Comparison of ENCODE assay signal across 22 cellular contexts in genomic region chr16:88415381-88416323, GRCh38. TPM values are rescaled to one million over a fixed set of nuclear protein-coding genes. Genes with fewer than 3 reads are reported as not detected.
DNase-seq lines count a peak whose midpoint lies in the region; ATAC-seq, FAIRE-seq and TF ChIP-seq lines count a peak whose summit lies in the region.
"Had no signal": no experiment of that assay in that cellular context is flagged by ENCODE, and none has a peak within 500 bp of the region (broad histone marks: within the 10 kb centered on the region; RNA-seq: fewer than 3 reads in every experiment).

No MANE protein-coding gene starts in this region.

- TF ChIP-seq CTCF in HepG2 (CRISPR knock-in tag; IDR thresholded peaks at IDR 0.05) (no peak), right lobe of liver (IDR thresholded peaks at IDR 0.05) (no peak), sigmoid colon (IDR thresholded peaks at IDR 0.05) (no peak), OCI-LY7 (conservative IDR thresholded peaks at IDR 0.05; ENCODE audit: low read length) (no peak)

- no peak for TF ChIP-seq RAD21 in HepG2 (CRISPR knock-in tag; IDR thresholded peaks at IDR 0.05)

- POLR2A ChIA-PET in HepG2 (lab: Yijun Ruan, JAX): no interaction called here
- POLR2A ChIA-PET in OCI-LY7 (lab: Charles Lee): no interaction called here

- ATAC-seq in HepG2 (no peak), right lobe of liver (no peak), left colon (peak; percentile 16)
- ATAC-seq: activated CD4-positive, alpha-beta T cell treated with anti-CD3 and anti-CD28 coated beads for 36 hours; Panc1; stimulated activated memory B cell treated with anti-CD40 and anti-IgM and Interleukin-4, amounts not matched to agents 10 μg/mL and 1 μg/mL and 100 μg/mL, for 72 hours; upper lobe of right lung had no signal

- H4K20me1 ChIP-seq in HepG2 (ENCODE audit: insufficient read depth, low read length) (no peaks in the 10 kb centered on the region; the same call in 1 of the 2 replicates), OCI-LY7 (ENCODE audit: insufficient read depth, low read length) (no peaks in the 10 kb centered on the region)

- intact Hi-C loops in HepG2 (cut with micrococcal nuclease; ENCODE audit: unreplicated experiment): no loop called here
- intact Hi-C loops in right lobe of liver (cut with DNase I): no loop called here
- intact Hi-C loops in left colon (cut with DNase I, micrococcal nuclease): no loop called here
- intact Hi-C loops in sigmoid colon (cut with DNase I): no loop called here
- intact Hi-C loops in OCI-LY7 (cut with micrococcal nuclease; ENCODE audit: unreplicated experiment): no loop called here

- BruUV-seq in HepG2 (replicated peaks; lab: Mats Ljungman, UMichigan): no TSS peak
- BruUV-seq in OCI-LY7 (replicated peaks; lab: Mats Ljungman, UMichigan): no TSS peak

- H3K4me1 ChIP-seq in HepG2 (ENCODE audit: insufficient read depth, low read length) (no peaks in the 10 kb centered on the region), right lobe of liver (no peaks in the 10 kb centered on the region), sigmoid colon (no peaks in the 10 kb centered on the region), OCI-LY7 (ENCODE audit: insufficient read depth, low read length, poor library complexity, severe bottlenecking) (no peaks in the 10 kb centered on the region)
- H3K4me1 ChIP-seq: SJSA1, upper lobe of right lung had no signal

- H3K4me3 ChIP-seq in HepG2 (replicated peaks in 1 of 3; ENCODE audit: insufficient read depth in 1 of 3, low read depth in 2 of 3, low read length in 3 of 3): no peak overlapping the region
- no peak overlapping the region for H3K4me3 ChIP-seq in right lobe of liver
- H3K4me3 ChIP-seq in sigmoid colon: no peak overlapping the region
- no peak overlapping the region for H3K4me3 ChIP-seq in OCI-LY7 (ENCODE audit: low read depth, low read length, poor library complexity, severe bottlenecking)
- H3K4me3 ChIP-seq: SJSA1, smooth muscle cell, upper lobe of right lung had no signal

- no peaks in the 10 kb centered on the region for H3K9me3 ChIP-seq in HepG2 (ENCODE audit: low read length)
- no peaks in the 10 kb centered on the region for H3K9me3 ChIP-seq in right lobe of liver
- no peaks in the 10 kb centered on the region for H3K9me3 ChIP-seq in sigmoid colon
- H3K9me3 ChIP-seq in OCI-LY7 (ENCODE audit: low read length): no peaks in the 10 kb centered on the region
- H3K9me3 ChIP-seq: SJSA1, upper lobe of right lung had no signal

- in situ Hi-C loops in HepG2 (cut with HindIII; ENCODE audit: extremely low pct_ligation_motif_present, low pct_unique_long_range_greater_than_20kb): no loop called here

- WGBS in HepG2 (ENCODE audit: low lambda C conversion rate): 45% methylated on average over 20 of the region's 34 CpGs
- WGBS in right lobe of liver (ENCODE audit: insufficient coverage, low coverage, low lambda C conversion rate, missing lambda C conversion rate): 85% methylated on average over 14 of the region's 34 CpGs
- WGBS in sigmoid colon, 2 donors: 46 to 74% methylated on average over 34 of the region's 34 CpGs

- FAIRE-seq in HepG2 (lab: Jason Lieb, UNC): no peak

- peaks cover 37 to 84% of the 10 kb centered on the region in 2 experiments for H3K27me3 ChIP-seq in HepG2 (ENCODE audit: control insufficient read depth in 1 of 2, insufficient read depth in 2 of 2, low read length in 2 of 2)
- no peaks in the 10 kb centered on the region for H3K27me3 ChIP-seq in right lobe of liver
- no peaks in the 10 kb centered on the region for H3K27me3 ChIP-seq in sigmoid colon
- H3K27me3 ChIP-seq: SJSA1, upper lobe of right lung had no signal

- TF ChIP-seq EP300 in HepG2 (IDR thresholded peaks at IDR 0.05; ENCODE audit: low read depth in 2 of 2, low read length in 2 of 2): no peak
- no peak for TF ChIP-seq EP300 in HepG2 (CRISPR knock-in tag; IDR thresholded peaks at IDR 0.05; ENCODE audit: borderline replicate concordance)
- TF ChIP-seq EP300 in sigmoid colon (IDR thresholded peaks at IDR 0.05): no peak

- no peak overlapping the region for H3K4me2 ChIP-seq in HepG2 (ENCODE audit: low read depth, low read length)
- no peak overlapping the region for H3K4me2 ChIP-seq in OCI-LY7 (ENCODE audit: low read length)
- H3K4me2 ChIP-seq: smooth muscle cell had no signal

- CTCF ChIA-PET in HepG2 (lab: Yijun Ruan, JAX; ENCODE audit: low intra/inter-chr PET ratio, low total read pairs): no interaction called here
- CTCF ChIA-PET in OCI-LY7 (lab: Charles Lee; ENCODE audit: unreplicated experiment): no interaction called here

- no peaks in the 10 kb centered on the region for H3K9me2 ChIP-seq in OCI-LY7 (ENCODE audit: insufficient read depth, low read length)

- TF ChIP-seq POLR2A in HepG2 (IDR thresholded peaks at IDR 0.05; ENCODE audit: insufficient read depth in 1 of 2, low read depth in 2 of 2, low read length in 2 of 2) (no peak), right lobe of liver (IDR thresholded peaks at IDR 0.05) (no peak), sigmoid colon (IDR thresholded peaks at IDR 0.05) (no peak)

- H2AFZ ChIP-seq in HepG2 (ENCODE audit: low read length): no peak overlapping the region
- H2AFZ ChIP-seq in OCI-LY7 (ENCODE audit: low read length): no peak overlapping the region

- no peak overlapping the region for H3K27ac ChIP-seq in HepG2 (ENCODE audit: extremely low read length, insufficient read depth, low read length)
- no peak overlapping the region for H3K27ac ChIP-seq in right lobe of liver
- no peak overlapping the region for H3K27ac ChIP-seq in sigmoid colon
- no peak overlapping the region for H3K27ac ChIP-seq in OCI-LY7 (ENCODE audit: low read depth, low read length, poor library complexity, severe bottlenecking)
- H3K27ac ChIP-seq: SJSA1, upper lobe of right lung had no signal

- no peak overlapping the region for H3K9ac ChIP-seq in HepG2 (ENCODE audit: insufficient read depth, low read depth, low read length)

- DNase-seq in HepG2 (ENCODE audit: low spot score) (no peak), right lobe of liver (no peak), NCI-H524 treated with DMSO at 0.1 percent for 48 hours (lab: John Stamatoyannopoulos, UW) (peak; percentile 32), left colon (no peak), NCI-H2081 treated with DMSO at 0.1 percent for 48 hours (lab: John Stamatoyannopoulos, UW) (no peak), sigmoid colon (no peak), OCI-LY7 (ENCODE audit: low spot score) (no peak)
- no peak for DNase-seq in activated naive CD4-positive, alpha-beta T cell treated with anti-CD3 and anti-CD28 coated beads, Interleukin-2, amount 50 U/mL, for 16 hours
- DNase-seq: activated CD4-positive, alpha-beta T cell treated with anti-CD3 and anti-CD28 coated beads for 36 hours; activated gamma-delta T cell treated with Interleukin-2 at 50 U/mL for 16 hours; activated T-cell treated with anti-CD3 and anti-CD28 coated beads, Interleukin-2, amount 50 U/mL, for 1 hour; EL; glutamatergic neuron; mammary epithelial cell; NCI-H774; nucleus accumbens; stimulated activated CD4-positive, alpha-beta T cell treated with anti-CD3 and anti-CD28 coated beads, Interleukin-2, amount 100 ng/mL, for 48 hours; upper lobe of right lung had no signal

- H3K79me2 ChIP-seq in HepG2 (ENCODE audit: insufficient read depth, low read length): no peaks in the 10 kb centered on the region
- H3K79me2 ChIP-seq in OCI-LY7 (ENCODE audit: insufficient read depth, low read depth, low read length): no peaks in the 10 kb centered on the region

- no peaks in the 10 kb centered on the region for H3K36me3 ChIP-seq in HepG2 (replicated peaks in 1 of 2; ENCODE audit: control insufficient read depth in 1 of 2, insufficient read depth in 2 of 2, low read length in 2 of 2)
- H3K36me3 ChIP-seq in right lobe of liver: no peaks in the 10 kb centered on the region
- no peaks in the 10 kb centered on the region for H3K36me3 ChIP-seq in sigmoid colon
- no peaks in the 10 kb centered on the region for H3K36me3 ChIP-seq in OCI-LY7 (ENCODE audit: insufficient read depth, low read length)
- H3K36me3 ChIP-seq: upper lobe of right lung had no signal

RNA-seq across cellular contexts. Expression of gene ZNF469, which starts 32.9 kb away (rescaled TPM):
- total RNA-seq in HepG2 (2016; rRNA removed; fragmentation: Illumina TruSeq; extraction: Trizol): not detected in 2 replicates
- not detected in 2 replicates for total RNA-seq in HepG2 (2016; cell fraction: cytosol; rRNA removed; fragmentation: Illumina TruSeq; extraction: Trizol; ENCODE audit: low read depth)
- not detected in 2 replicates for total RNA-seq in HepG2 (2016; cell fraction: insoluble cytoplasmic fraction; rRNA removed; fragmentation: Illumina TruSeq; extraction: Trizol)
- total RNA-seq in HepG2 (2016; cell fraction: membrane; rRNA removed; fragmentation: Illumina TruSeq; extraction: Trizol): not detected in 2 replicates
- not detected in 2 replicates for total RNA-seq in HepG2 (2016; cell fraction: nucleus; rRNA removed; fragmentation: Illumina TruSeq; extraction: Trizol)
- polyA plus RNA-seq in HepG2 (2011; rRNA removed): not detected in 2 replicates
- polyA plus RNA-seq in HepG2 (2011; cell fraction: cytosol; rRNA removed): not detected in 2 replicates
- polyA plus RNA-seq in HepG2 (2011; cell fraction: nucleus; rRNA removed): 0.02 TPM in 1 of 2 replicates, not detected in the other
- polyA plus RNA-seq in HepG2 (2012): not detected in 2 replicates
- polyA plus RNA-seq in HepG2 (2016; cell fraction: cytosol; fragmentation: Illumina TruSeq; extraction: Trizol; ENCODE audit: low read depth): not detected in 2 replicates
- polyA plus RNA-seq in HepG2 (2016; cell fraction: insoluble cytoplasmic fraction; fragmentation: Illumina TruSeq; extraction: Trizol; ENCODE audit: low read depth): not detected in 2 replicates
- not detected in 2 replicates for polyA plus RNA-seq in HepG2 (2016; cell fraction: membrane; fragmentation: Illumina TruSeq; extraction: Trizol; ENCODE audit: low read depth)
- not detected in 2 replicates for polyA plus RNA-seq in HepG2 (2016; cell fraction: nucleus; fragmentation: Illumina TruSeq; extraction: Trizol; ENCODE audit: insufficient read depth, low read depth)
- not detected in 2 replicates for polyA minus RNA-seq in HepG2 (2011; rRNA and poly(A)+ RNA removed; ENCODE audit: low replicate concordance)
- polyA minus RNA-seq in HepG2 (2011; cell fraction: cytosol; rRNA and poly(A)+ RNA removed): not detected in 2 replicates
- polyA minus RNA-seq in HepG2 (2011; cell fraction: nucleus; rRNA and poly(A)+ RNA removed): not detected in 2 replicates
- total RNA-seq in right lobe of liver: 1 to 10 TPM in 2 of 6 experiments, under 1 TPM in 4; 0.22 to 1.3 (median 0.37) TPM
- total RNA-seq in left colon: under 1 TPM; 0.27 to 0.70 TPM
- 1 to 10 TPM in 1 of 4 donors, under 1 TPM in 3; 0.33 to 1.7 (median 0.52) TPM for total RNA-seq in sigmoid colon
- polyA plus RNA-seq in sigmoid colon: under 1 TPM; under 0.01 to 0.61 (median under 0.01) TPM
- under 0.01 TPM in 1 of 2 replicates, not detected in the other for total RNA-seq in OCI-LY7 (2014; rRNA removed; shearing (Covaris generic))
- total RNA-seq in OCI-LY7 (2022): 0.02 TPM in 1 of 2 replicates, not detected in the other

RNA-seq across cellular contexts. Expression of gene ZFPM1, which starts 37.4 kb away (rescaled TPM):
- 3.4 and 3.8 TPM in 2 replicates for total RNA-seq in HepG2 (2016; rRNA removed; fragmentation: Illumina TruSeq; extraction: Trizol)
- 0.81 and 2.1 TPM in 2 replicates for total RNA-seq in HepG2 (2016; cell fraction: cytosol; rRNA removed; fragmentation: Illumina TruSeq; extraction: Trizol; ENCODE audit: low read depth)
- 3.4 and 3.9 TPM in 2 replicates for total RNA-seq in HepG2 (2016; cell fraction: insoluble cytoplasmic fraction; rRNA removed; fragmentation: Illumina TruSeq; extraction: Trizol)
- total RNA-seq in HepG2 (2016; cell fraction: membrane; rRNA removed; fragmentation: Illumina TruSeq; extraction: Trizol): 3.4 and 4.3 TPM in 2 replicates
- 3.4 and 6.6 TPM in 2 replicates for total RNA-seq in HepG2 (2016; cell fraction: nucleus; rRNA removed; fragmentation: Illumina TruSeq; extraction: Trizol)
- polyA plus RNA-seq in HepG2 (2011; rRNA removed): 1.3 and 1.7 TPM in 2 replicates
- polyA plus RNA-seq in HepG2 (2011; cell fraction: cytosol; rRNA removed): 0.79 and 1.3 TPM in 2 replicates
- polyA plus RNA-seq in HepG2 (2011; cell fraction: nucleus; rRNA removed): 7.1 and 7.6 TPM in 2 replicates
- 7.2 and 7.6 TPM in 2 replicates for polyA plus RNA-seq in HepG2 (2012)
- 1.2 TPM in 2 replicates for polyA plus RNA-seq in HepG2 (2016; cell fraction: cytosol; fragmentation: Illumina TruSeq; extraction: Trizol; ENCODE audit: low read depth)
- 3.7 and 8.7 TPM in 2 replicates for polyA plus RNA-seq in HepG2 (2016; cell fraction: insoluble cytoplasmic fraction; fragmentation: Illumina TruSeq; extraction: Trizol; ENCODE audit: low read depth)
- polyA plus RNA-seq in HepG2 (2016; cell fraction: membrane; fragmentation: Illumina TruSeq; extraction: Trizol; ENCODE audit: low read depth): 2.7 and 4.8 TPM in 2 replicates
- 14.0 and 14.3 TPM in 2 replicates for polyA plus RNA-seq in HepG2 (2016; cell fraction: nucleus; fragmentation: Illumina TruSeq; extraction: Trizol; ENCODE audit: insufficient read depth, low read depth)
- 0.98 and 4.2 TPM in 2 replicates for polyA minus RNA-seq in HepG2 (2011; rRNA and poly(A)+ RNA removed; ENCODE audit: low replicate concordance)
- 2.7 and 6.6 TPM in 2 replicates for polyA minus RNA-seq in HepG2 (2011; cell fraction: cytosol; rRNA and poly(A)+ RNA removed)
- polyA minus RNA-seq in HepG2 (2011; cell fraction: nucleus; rRNA and poly(A)+ RNA removed): 5.0 and 7.5 TPM in 2 replicates
- total RNA-seq in right lobe of liver: 10 to 100 TPM in 2 of 6 experiments, 1 to 10 TPM in 4; 3.8 to 15.5 (median 8.3) TPM
- total RNA-seq in left colon: 10 to 100 TPM in 1 of 2 donors, 1 to 10 TPM in 1; 8.0 to 11.3 TPM
- total RNA-seq in sigmoid colon: 1 to 10 TPM in 1 of 4 donors, under 1 TPM in 3; 0.27 to 2.5 (median 0.51) TPM
- 1 to 10 TPM in 2 of 3 donors, under 1 TPM in 1; 0.60 to 3.7 (median 1.2) TPM for polyA plus RNA-seq in sigmoid colon
- 0.98 and 2.1 TPM in 2 replicates for total RNA-seq in OCI-LY7 (2014; rRNA removed; shearing (Covaris generic))
- 11.9 and 14.2 TPM in 2 replicates for total RNA-seq in OCI-LY7 (2022)
